Comparison of ENCODE assay signal across 33 cellular contexts in genomic region chr6:89944181-89944755, GRCh38. TPM values are rescaled to one million over a fixed set of nuclear protein-coding genes. Genes with fewer than 3 reads are reported as not detected.
DNase-seq lines count a peak whose midpoint lies in the region; ATAC-seq, FAIRE-seq and TF ChIP-seq lines count a peak whose summit lies in the region.
"Had no signal": no experiment of that assay in that cellular context is flagged by ENCODE, and none has a peak within 500 bp of the region (broad histone marks: within the 10 kb centered on the region; RNA-seq: fewer than 3 reads in every experiment).

No MANE protein-coding gene starts in this region.

- no peaks in the 10 kb centered on the region for H3K9me3 ChIP-seq in CD8-positive, alpha-beta T cell (ENCODE audit: low read length)
- H3K9me3 ChIP-seq: BLaER1, gastrocnemius medialis, testis, uterus had no signal

- peaks cover 23% of the 10 kb centered on the region for H3K4me1 ChIP-seq in CD8-positive, alpha-beta T cell (ENCODE audit: insufficient read depth, low read length)
- H3K4me1 ChIP-seq: BLaER1, testis, uterus had no signal

- no peaks in the 10 kb centered on the region for H3K27me3 ChIP-seq in CD8-positive, alpha-beta T cell (ENCODE audit: insufficient read depth, low read length)
- H3K27me3 ChIP-seq: BLaER1, brain microvascular endothelial cell, gastrocnemius medialis, testis, uterus had no signal

- CTCF ChIA-PET in activated CD4-positive, alpha-beta T cell treated with anti-CD3 and anti-CD28 coated beads, Interleukin-2, amount 10 ng/mL, durations not matched to agents 7 days and 5 days (lab: Charles Lee), result interaction anchor here (0.8 to 1.6 kb wide), 4 partner anchors 11 to 535 kb away, joined by 3 read pairs; no protein-coding TSS in a partner anchor
- CTCF ChIA-PET in CD8-positive, alpha-beta T cell (lab: Charles Lee), result interaction anchor here (0.7 to 9.9 kb wide), 9 partner anchors 9 to 536 kb away, joined by 3 to 152 read pairs (median 4); no protein-coding TSS in a partner anchor

- no peak for ATAC-seq in CD8-positive, alpha-beta T cell
- ATAC-seq in memory B cell (ENCODE audit: low read depth), result no peak
- no peak for ATAC-seq in GM21528 (IDR thresholded peaks at IDR 0.05; ENCODE audit: low FRiP score, unreplicated experiment)
- no peak for ATAC-seq in HG03135 (IDR thresholded peaks at IDR 0.05; ENCODE audit: unreplicated experiment)
- ATAC-seq: gastrocnemius medialis, left lobe of liver, Panc1 had no signal

- H3K36me3 Mint-ChIP-seq in activated CD4-positive, alpha-beta T cell treated with anti-CD3 and anti-CD28 coated beads, Interleukin-2, amount 10 ng/mL, durations not matched to agents 7 days and 5 days (ENCODE audit: low read depth), result peaks cover 59% of the 10 kb centered on the region
- peaks cover 66% of the 10 kb centered on the region for H3K36me3 Mint-ChIP-seq in CD8-positive, alpha-beta T cell
- H3K36me3 Mint-ChIP-seq in activated naive CD8-positive, alpha-beta T cell, result peaks cover 10% of the 10 kb centered on the region
- peaks cover 25% of the 10 kb centered on the region for H3K36me3 Mint-ChIP-seq in memory B cell
- H3K36me3 Mint-ChIP-seq: natural killer cell had no signal

- H3K9me3 Mint-ChIP-seq in activated CD4-positive, alpha-beta T cell treated with anti-CD3 and anti-CD28 coated beads, Interleukin-2, amount 10 ng/mL, durations not matched to agents 7 days and 5 days, result no peaks in the 10 kb centered on the region
- no peaks in the 10 kb centered on the region for H3K9me3 Mint-ChIP-seq in CD8-positive, alpha-beta T cell
- no peaks in the 10 kb centered on the region for H3K9me3 Mint-ChIP-seq in activated naive CD8-positive, alpha-beta T cell (ENCODE audit: low read depth)
- H3K9me3 Mint-ChIP-seq in memory B cell, result no peaks in the 10 kb centered on the region
- H3K9me3 Mint-ChIP-seq: immature natural killer cell, natural killer cell had no signal

- H3K4me3 ChIP-seq in CD8-positive, alpha-beta T cell (ENCODE audit: low read depth, low read length), result no peak overlapping the region
- H3K4me3 ChIP-seq: BLaER1, gastrocnemius medialis, testis, uterus had no signal

- peaks cover 59% of the 10 kb centered on the region for H3K4me1 Mint-ChIP-seq in activated CD4-positive, alpha-beta T cell treated with anti-CD3 and anti-CD28 coated beads, Interleukin-2, amount 10 ng/mL, durations not matched to agents 7 days and 5 days
- peaks cover 48% of the 10 kb centered on the region for H3K4me1 Mint-ChIP-seq in CD8-positive, alpha-beta T cell (ENCODE audit: low read depth)
- peaks cover 66% of the 10 kb centered on the region for H3K4me1 Mint-ChIP-seq in activated naive CD8-positive, alpha-beta T cell (ENCODE audit: low read depth)
- H3K4me1 Mint-ChIP-seq in memory B cell, result peaks cover 8% of the 10 kb centered on the region

- peak overlapping the region; percentile 15 for H3K27ac Mint-ChIP-seq in activated CD4-positive, alpha-beta T cell treated with anti-CD3 and anti-CD28 coated beads, Interleukin-2, amount 10 ng/mL, durations not matched to agents 7 days and 5 days
- peak overlapping the region; percentile 87 for H3K27ac Mint-ChIP-seq in CD8-positive, alpha-beta T cell
- peak overlapping the region; percentile 95 for H3K27ac Mint-ChIP-seq in activated naive CD8-positive, alpha-beta T cell
- H3K27ac Mint-ChIP-seq in memory B cell, result peak overlapping the region; percentile 73

- no peak for DNase-seq in activated CD4-positive, alpha-beta T cell treated with anti-CD3 and anti-CD28 coated beads, Interleukin-2, amount 10 ng/mL, durations not matched to agents 7 days and 5 days
- DNase-seq in activated CD4-positive, alpha-beta T cell treated with anti-CD3 and anti-CD28 coated beads for 4 hours, result no peak
- DNase-seq in CD8-positive, alpha-beta T cell, result no peak
- DNase-seq in memory B cell (ENCODE audit: low spot score in 2 of 2) (no peak), GM12892 (ENCODE audit: insufficient read length) (no peak)
- DNase-seq: activated CD8-positive, alpha-beta memory T cell treated with anti-CD3 and anti-CD28 coated beads, Interleukin-2, amount 50 U/mL, for 48 hours; activated naive CD4-positive, alpha-beta T cell treated with anti-CD3 and anti-CD28 coated beads, Interleukin-2, amount 50 U/mL, for 16 hours; brain microvascular endothelial cell; effector CD8-positive, alpha-beta T cell; gastrocnemius medialis; hippocampal formation; natural killer cell; NCI-H187; NCI-H524 treated with DMSO at 0.1 percent for 48 hours; SIG-M5; stimulated activated CD4-positive, alpha-beta T cell treated with anti-CD3 and anti-CD28 coated beads, Interleukin-1b, Interleukin-23, amount 100 ng/mL, for 48 hours; testis; uterus had no signal

- no peak for TF ChIP-seq CTCF in CD8-positive, alpha-beta T cell (IDR thresholded peaks at IDR 0.05)

- TF ChIP-seq POLR2A in GM12892 (IDR thresholded peaks at IDR 0.05; ENCODE audit: low read depth, low read length), result no peak

- POLR2A ChIA-PET in activated CD4-positive, alpha-beta T cell treated with anti-CD3 and anti-CD28 coated beads, Interleukin-2, amount 10 ng/mL, durations not matched to agents 7 days and 5 days (lab: Charles Lee), result no interaction called here
- POLR2A ChIA-PET in CD8-positive, alpha-beta T cell (lab: Charles Lee), result no interaction called here

- H3K27ac ChIP-seq in CD8-positive, alpha-beta T cell (ENCODE audit: low read depth, low read length), result no peak overlapping the region
- H3K27ac ChIP-seq: BLaER1, brain microvascular endothelial cell, gastrocnemius medialis, testis, uterus had no signal

- intact Hi-C loops in CD8-positive, alpha-beta T cell (cut with DNase I, micrococcal nuclease), result loop anchor here (2.0 to 5.0 kb wide), 3 partner anchors 27 to 353 kb away; partner anchors contain the start of gene BACH2 (in 1 of the 2)

- no peak for FAIRE-seq in GM12892 (lab: Jason Lieb, UNC)
- FAIRE-seq: A204.1, D721Med, GM12891, H54, small intestine had no signal

- no peak overlapping the region for H3K4me3 Mint-ChIP-seq in activated CD4-positive, alpha-beta T cell treated with anti-CD3 and anti-CD28 coated beads, Interleukin-2, amount 10 ng/mL, durations not matched to agents 7 days and 5 days
- H3K4me3 Mint-ChIP-seq in CD8-positive, alpha-beta T cell, result no peak overlapping the region
- H3K4me3 Mint-ChIP-seq in activated naive CD8-positive, alpha-beta T cell, result peak overlapping the region; percentile 53
- no peak overlapping the region for H3K4me3 Mint-ChIP-seq in memory B cell
- H3K4me3 Mint-ChIP-seq: immature natural killer cell, natural killer cell had no signal

- peaks cover 15% of the 10 kb centered on the region for H3K36me3 ChIP-seq in CD8-positive, alpha-beta T cell (ENCODE audit: insufficient read depth, low read length)
- H3K36me3 ChIP-seq: brain microvascular endothelial cell, gastrocnemius medialis, uterus had no signal

- no peaks in the 10 kb centered on the region for H3K27me3 Mint-ChIP-seq in activated CD4-positive, alpha-beta T cell treated with anti-CD3 and anti-CD28 coated beads, Interleukin-2, amount 10 ng/mL, durations not matched to agents 7 days and 5 days
- H3K27me3 Mint-ChIP-seq in CD8-positive, alpha-beta T cell (ENCODE audit: low read depth), result no peaks in the 10 kb centered on the region
- H3K27me3 Mint-ChIP-seq in activated naive CD8-positive, alpha-beta T cell, result no peaks in the 10 kb centered on the region
- H3K27me3 Mint-ChIP-seq in memory B cell, result no peaks in the 10 kb centered on the region

RNA-seq across cellular contexts. Expression of gene GJA10, which starts 50.0 kb away (rescaled TPM):
- not detected for total RNA-seq in activated CD4-positive, alpha-beta T cell treated with anti-CD3 and anti-CD28 coated beads, Interleukin-2, amount 10 ng/mL, durations not matched to agents 7 days and 5 days
- not detected for total RNA-seq in CD8-positive, alpha-beta T cell
- polyA plus RNA-seq in GM12892 (2012; ENCODE audit: missing spikeins), result not detected
- total RNA-seq: Daoy, gastrocnemius medialis, left lobe of liver, mesenteric fat pad, natural killer cell, omental fat pad, uterus had no signal
- polyA plus RNA-seq: immature natural killer cell, small intestine had no signal

Comparison
In these comparisons a context has a peak if more than half of its experiments do, and no peak if none do; other contexts are left out.
1. H3K27ac Mint-ChIP-seq: peak in every context shown above with its lines; median percentile 95 in activated naive CD8-positive, alpha-beta T cell; 87 in CD8-positive, alpha-beta T cell; 73 in memory B cell; 15 in activated CD4-positive, alpha-beta T cell treated with anti-CD3 and anti-CD28 coated beads, Interleukin-2, amount 10 ng/mL, durations not matched to agents 7 days and 5 days.